In the genomic region with DNA sequence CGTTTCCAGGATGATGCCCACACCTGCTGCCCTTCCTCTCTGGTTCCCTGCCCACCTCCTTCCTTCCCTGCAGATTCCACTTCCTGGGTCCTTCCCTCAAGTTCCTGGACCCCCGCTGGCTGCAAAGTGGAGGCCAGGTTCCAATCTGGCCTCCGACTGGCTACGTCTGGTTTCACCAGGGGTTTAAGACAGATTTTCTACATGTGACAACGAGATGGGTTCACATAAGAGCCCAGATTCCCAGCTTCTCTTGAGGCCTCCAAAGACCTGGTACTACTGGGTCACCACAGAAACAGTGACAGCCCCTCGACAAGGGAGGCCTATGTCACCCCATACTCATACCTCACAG, we compare ENCODE assay signal across 9 cellular contexts. TPM values are rescaled to one million over a fixed set of nuclear protein-coding genes. Genes with fewer than 3 reads are reported as not detected.
DNase-seq lines count a peak whose midpoint lies in the region; ATAC-seq and TF ChIP-seq lines count a peak whose summit lies in the region.
"Had no signal": no experiment of that assay in that cellular context is flagged by ENCODE, and none has a peak within 500 bp of the region (broad histone marks: within the 10 kb centered on the region; RNA-seq: fewer than 3 reads in every experiment).

No MANE protein-coding gene starts in this region.

- H3K27me3 Mint-ChIP-seq in activated T-cell treated with anti-CD3 and anti-CD28 coated beads, Interleukin-2, amount 50 U/mL, for 24 hours: no peaks in the 10 kb centered on the region

- peak overlapping the region; percentile 44 for H3K27ac Mint-ChIP-seq in activated T-cell treated with anti-CD3 and anti-CD28 coated beads, Interleukin-2, amount 50 U/mL, for 24 hours

- H3K27ac ChIP-seq in lower lobe of right lung (peak overlapping the region; percentile 92), thoracic aorta (no peak overlapping the region), prostate gland (peak overlapping the region in 1 of 2 donors; percentile 95)

- H3K36me3 ChIP-seq in adipocyte (ENCODE audit: control insufficient read depth, insufficient read depth, low read length, severe bottlenecking) (peaks cover 11% of the 10 kb centered on the region), lower lobe of right lung (peaks cover 20% of the 10 kb centered on the region), thoracic aorta (peaks cover 12% of the 10 kb centered on the region), prostate gland (peaks cover 5 to 7% of the 10 kb centered on the region in 2 donors)

- H3K4me1 Mint-ChIP-seq in activated T-cell treated with anti-CD3 and anti-CD28 coated beads, Interleukin-2, amount 50 U/mL, for 24 hours (ENCODE audit: low read depth): peaks cover 39% of the 10 kb centered on the region

- no peak for TF ChIP-seq CTCF in lower lobe of right lung (IDR thresholded peaks at IDR 0.05)
- TF ChIP-seq CTCF in thoracic aorta (IDR thresholded peaks at IDR 0.05): no peak
- TF ChIP-seq CTCF in prostate gland (IDR thresholded peaks at IDR 0.05): no peak

- H3K4me1 ChIP-seq in adipocyte (ENCODE audit: control insufficient read depth, insufficient read depth, low read length) (peaks cover 19% of the 10 kb centered on the region), lower lobe of right lung (peaks cover 54% of the 10 kb centered on the region), thoracic aorta (ENCODE audit: control insufficient read depth in 1 of 2, low read depth in 2 of 2) (peaks cover 15 to 29% of the 10 kb centered on the region in 2 donors), prostate gland (replicated peaks) (peaks cover 12% of the 10 kb centered on the region)

- WGBS in prostate gland: 92% methylated on average over 6 of the region's 6 CpGs

- H3K27me3 ChIP-seq in adipocyte (replicated peaks; ENCODE audit: control insufficient read depth, insufficient read depth, low read length) (no peaks in the 10 kb centered on the region), lower lobe of right lung (ENCODE audit: low read depth) (no peaks in the 10 kb centered on the region), thoracic aorta (replicated peaks; ENCODE audit: insufficient read depth) (no peaks in the 10 kb centered on the region), prostate gland (replicated peaks; ENCODE audit: insufficient read depth) (no peaks in the 10 kb centered on the region)

- H3K4me3 Mint-ChIP-seq in activated T-cell treated with anti-CD3 and anti-CD28 coated beads, Interleukin-2, amount 50 U/mL, for 24 hours: peak overlapping the region; percentile 83

- H3K4me3 ChIP-seq in adipocyte (ENCODE audit: low read length): peak overlapping the region; percentile 85
- no peak overlapping the region for H3K4me3 ChIP-seq in lower lobe of right lung
- peak overlapping the region; percentile 95 for H3K4me3 ChIP-seq in thoracic aorta
- no peak overlapping the region for H3K4me3 ChIP-seq in prostate gland

- no peak for TF ChIP-seq POLR2A in prostate gland (IDR thresholded peaks at IDR 0.05)

- peaks cover 11% of the 10 kb centered on the region for H3K36me3 Mint-ChIP-seq in activated T-cell treated with anti-CD3 and anti-CD28 coated beads, Interleukin-2, amount 50 U/mL, for 24 hours (ENCODE audit: low read depth)

- intact Hi-C loops in lower lobe of right lung (cut with DNase I): no loop called here
- intact Hi-C loops in prostate gland (cut with DNase I): loop anchor here (5.0 kb wide), 1 partner anchor 103 kb away; a partner anchor contains a TSS

- ATAC-seq in lower lobe of right lung (no peak), thoracic aorta (ENCODE audit: insufficient number of reproducible peaks, low FRiP score, low read depth) (no peak)

- DNase-seq in activated T-cell treated with anti-CD3 and anti-CD28 coated beads, Interleukin-2, amount 50 U/mL, for 24 hours: no peak
- no peak for DNase-seq in activated T-cell treated with anti-CD3 and anti-CD28 coated beads, Interleukin-2, amount 50 U/mL, for 1 hour
- DNase-seq in adipocyte (ENCODE audit: low read depth) (no peak), lower lobe of right lung (no peak), thoracic aorta (ENCODE audit: low spot score) (no peak), HUDEP-2 (lab: John Stamatoyannopoulos, UW; ENCODE audit: unreplicated experiment in 76 of 76) (no peak), prostate gland (ENCODE audit: low spot score) (no peak)
- no peak for DNase-seq in activated CD4-positive, CD25-positive, alpha-beta regulatory T cell treated with anti-CD3 and anti-CD28 coated beads, Interleukin-2, amount 50 U/mL, for 72 hours
- DNase-seq: NCI-H774 had no signal

- H3K9ac ChIP-seq in adipocyte (ENCODE audit: low read length): peak overlapping the region; percentile 89

- H3K9me3 ChIP-seq in adipocyte (ENCODE audit: control insufficient read depth, low read length) (no peaks in the 10 kb centered on the region), lower lobe of right lung (no peaks in the 10 kb centered on the region), thoracic aorta (no peaks in the 10 kb centered on the region), prostate gland (no peaks in the 10 kb centered on the region)

- no peaks in the 10 kb centered on the region for H3K9me3 Mint-ChIP-seq in activated T-cell treated with anti-CD3 and anti-CD28 coated beads, Interleukin-2, amount 50 U/mL, for 24 hours

RNA-seq across cellular contexts. Expression of a gene that starts 2.1 kb away (rescaled TPM):
- total RNA-seq in lower lobe of right lung (105 TPM), thoracic aorta (10 to 100 TPM; 66.5 to 87.7 TPM), prostate gland (100 to 1,000 TPM in 1 of 2 donors, 10 to 100 TPM in 1; 82.7 to 142 TPM)

RNA-seq across cellular contexts. Expression of a gene that starts 10.8 kb away (rescaled TPM):
- total RNA-seq in lower lobe of right lung: 20.1 TPM
- 1 to 10 TPM; 4.9 to 6.6 TPM for total RNA-seq in thoracic aorta
- 1 to 10 TPM; 7.8 to 8.2 TPM for total RNA-seq in prostate gland

RNA-seq across cellular contexts. Expression of a gene that starts 16.1 kb away (rescaled TPM):
- 450 TPM for total RNA-seq in lower lobe of right lung
- total RNA-seq in thoracic aorta: 100 to 1,000 TPM; 375 to 469 TPM
- 100 to 1,000 TPM; 377 to 527 TPM for total RNA-seq in prostate gland

RNA-seq across cellular contexts. Expression of a gene that starts 54.0 kb away (rescaled TPM):
- total RNA-seq in lower lobe of right lung (25.0 TPM), thoracic aorta (10 to 100 TPM; 46.2 to 54.2 TPM), prostate gland (10 to 100 TPM; 30.0 to 55.2 TPM)

Comparison
In these comparisons a context has a peak if more than half of its experiments do, and no peak if none do; other contexts are left out.
1. H3K4me3 ChIP-seq: peak in adipocyte (single experiment) and thoracic aorta (single experiment); none in lower lobe of right lung (single experiment) and prostate gland (0 of 2).